In the genomic region with DNA sequence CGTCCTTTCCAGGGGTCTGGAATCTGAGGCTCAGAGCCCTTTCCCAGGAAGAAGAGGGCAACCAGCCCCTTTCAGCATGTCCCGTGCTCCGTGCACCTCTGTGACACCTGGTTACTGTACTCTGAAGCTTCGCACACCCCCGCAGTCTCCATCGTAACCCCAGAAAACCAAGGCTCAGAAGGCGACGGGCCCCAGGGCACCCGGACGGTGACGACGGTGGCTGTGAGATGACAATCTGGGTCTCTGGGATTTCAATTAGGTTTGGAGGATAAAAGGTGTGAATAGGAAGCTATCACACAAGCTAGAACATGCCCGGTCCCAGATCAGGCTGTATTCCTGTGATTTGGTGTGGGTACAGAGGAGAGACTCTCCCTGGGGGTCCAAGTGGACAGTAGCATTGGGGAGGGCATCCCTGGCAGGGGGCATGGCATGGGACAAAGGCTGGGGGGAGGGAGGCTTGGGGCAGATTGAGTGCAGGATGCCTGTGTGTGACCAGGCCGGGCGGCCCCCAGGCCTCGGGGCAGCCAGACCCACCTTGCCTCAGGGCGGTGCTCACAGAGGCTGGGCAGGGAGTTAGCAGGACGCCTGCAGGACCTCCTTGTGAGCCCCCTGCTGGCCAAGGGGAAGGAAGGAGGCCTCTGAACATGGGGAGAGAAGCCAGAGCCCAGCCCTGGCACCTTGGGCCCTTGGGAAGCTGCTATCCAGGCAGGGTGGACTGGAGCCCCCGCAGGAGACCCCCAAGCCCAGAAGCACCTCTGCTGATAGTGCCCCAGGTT, we compare ENCODE assay signal across 1 cellular context.
TF ChIP-seq lines count a peak whose summit lies in the region.

No MANE protein-coding gene starts in this region.

TF ChIP-seq in H1, 55 proteins besides CTCF, POLR2A, EP300 and RAD21:
- TF ChIP-seq YY1 (IDR thresholded peaks at IDR 0.05; ENCODE audit: low read depth, low read length) (no peak), RBBP5 (IDR thresholded peaks at IDR 0.05; ENCODE audit: borderline replicate concordance, low read depth, low read length) (no peak), ZNF274 (IDR thresholded peaks at IDR 0.05; ENCODE audit: borderline replicate concordance, extremely low read depth, low read length) (no peak), SIX5 (IDR thresholded peaks at IDR 0.05; ENCODE audit: low read depth, low read length) (no peak), CHD2 (IDR thresholded peaks at IDR 0.05; ENCODE audit: low read length) (no peak), SRF (IDR thresholded peaks at IDR 0.05; ENCODE audit: low read depth, low read length) (no peak), PHF8 (conservative IDR thresholded peaks at IDR 0.05; ENCODE audit: low read depth, low read length) (no peak), CBX5 (IDR thresholded peaks at IDR 0.05; ENCODE audit: low read depth, low read length) (no peak), NRF1 (IDR thresholded peaks at IDR 0.05; ENCODE audit: low read depth, low read length) (no peak), MAFK (IDR thresholded peaks at IDR 0.05; ENCODE audit: low read depth, low read length) (no peak), RNF2 (IDR thresholded peaks at IDR 0.05; ENCODE audit: borderline replicate concordance, low read depth, low read length, missing control alignments, poor library complexity, severe bottlenecking) (no peak), RFX5 (IDR thresholded peaks at IDR 0.05; ENCODE audit: borderline replicate concordance, low read depth, low read length) (no peak)
- TF ChIP-seq, protein P1, sequence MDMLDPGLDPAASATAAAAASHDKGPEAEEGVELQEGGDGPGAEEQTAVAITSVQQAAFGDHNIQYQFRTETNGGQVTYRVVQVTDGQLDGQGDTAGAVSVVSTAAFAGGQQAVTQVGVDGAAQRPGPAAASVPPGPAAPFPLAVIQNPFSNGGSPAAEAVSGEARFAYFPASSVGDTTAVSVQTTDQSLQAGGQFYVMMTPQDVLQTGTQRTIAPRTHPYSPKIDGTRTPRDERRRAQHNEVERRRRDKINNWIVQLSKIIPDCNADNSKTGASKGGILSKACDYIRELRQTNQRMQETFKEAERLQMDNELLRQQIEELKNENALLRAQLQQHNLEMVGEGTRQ (IDR thresholded peaks at IDR 0.05; ENCODE audit: low read length) = no peak
